In the genomic region with DNA sequence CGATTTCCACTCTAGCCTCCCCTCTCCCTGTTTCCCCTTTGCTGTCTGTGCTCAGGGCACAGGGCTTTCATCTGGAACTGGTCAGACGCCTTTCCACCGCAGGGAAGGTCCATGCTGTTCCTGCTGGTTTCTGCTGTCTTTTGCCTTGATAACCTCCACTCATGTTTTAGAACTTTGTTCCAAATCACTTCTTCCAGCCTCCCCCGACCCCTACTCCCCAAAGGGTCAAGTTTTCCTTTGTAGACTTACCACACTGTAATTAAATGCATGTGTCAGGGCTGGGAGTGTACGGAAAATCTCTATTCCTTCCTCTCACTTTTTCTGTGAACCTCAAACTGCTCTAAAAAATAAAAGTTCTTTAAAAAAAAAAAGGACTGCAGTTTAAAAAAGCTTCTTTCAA, we compare ENCODE assay signal across 16 cellular contexts. TPM values are rescaled to one million over a fixed set of nuclear protein-coding genes. Genes with fewer than 3 reads are reported as not detected.
DNase-seq lines count a peak whose midpoint lies in the region; ATAC-seq and TF ChIP-seq lines count a peak whose summit lies in the region.
"Had no signal": no experiment of that assay in that cellular context is flagged by ENCODE, and none has a peak within 500 bp of the region (broad histone marks: within the 10 kb centered on the region; RNA-seq: fewer than 3 reads in every experiment).

No MANE protein-coding gene starts in this region.

- no peaks in the 10 kb centered on the region for H3K27me3 Mint-ChIP-seq in activated T-cell treated with anti-CD3 and anti-CD28 coated beads, Interleukin-2, amount 50 U/mL, for 24 hours

- intact Hi-C loops in mucosa of descending colon (cut with DNase I, micrococcal nuclease), result no loop called here

- no peak for DNase-seq in activated T-cell treated with anti-CD3 and anti-CD28 coated beads, Interleukin-2, amount 50 U/mL, for 24 hours
- DNase-seq in activated T-cell treated with anti-CD3 and anti-CD28 coated beads for 4 hours (no peak), astrocyte of the spinal cord (ENCODE audit: low read depth, low spot score) (peak; percentile 37), left kidney (ENCODE audit: low read depth, low spot score) (peak; percentile 58), DMS153 (lab: John Stamatoyannopoulos, UW) (no peak), mucosa of descending colon (no peak), NCI-H1105 (lab: John Stamatoyannopoulos, UW) (no peak)
- DNase-seq in stimulated activated effector memory CD8-positive, alpha-beta T cell treated with anti-CD3 and anti-CD28 coated beads, Interleukin-12 subunit alpha, Interleukin-12 subunit beta, amount 100 ng/mL, for 72 hours (ENCODE audit: low spot score in 2 of 2), result no peak
- DNase-seq: C1 segment of cervical spinal cord, DMS 273 treated with DMSO at 0.1 percent for 48 hours, MM.1S, NCI-H1092 treated with DMSO at 0.1 percent for 48 hours, NCI-H1694, NCI-H510A treated with DMSO at 0.1 percent for 48 hours had no signal

- no peak for ATAC-seq in stimulated activated effector memory CD8-positive, alpha-beta T cell treated with anti-CD3 and anti-CD28 coated beads, Interleukin-12 subunit alpha, Interleukin-12 subunit beta, amount 100 ng/mL, for 72 hours
- no peak for ATAC-seq in mucosa of descending colon
- ATAC-seq: Panc1, Right ventricle myocardium inferior had no signal

- H3K4me3 ChIP-seq in astrocyte of the spinal cord (ENCODE audit: low read depth, low read length) (no peak overlapping the region), mucosa of descending colon (no peak overlapping the region)

- no peaks in the 10 kb centered on the region for H3K9me3 ChIP-seq in mucosa of descending colon

- peak overlapping the region; percentile 53 for H3K27ac Mint-ChIP-seq in activated T-cell treated with anti-CD3 and anti-CD28 coated beads, Interleukin-2, amount 50 U/mL, for 24 hours
- peak overlapping the region; percentile 68 for H3K27ac Mint-ChIP-seq in stimulated activated effector memory CD8-positive, alpha-beta T cell treated with anti-CD3 and anti-CD28 coated beads, Interleukin-12 subunit alpha, Interleukin-12 subunit beta, amount 100 ng/mL, for 72 hours

- peaks cover 5% of the 10 kb centered on the region for H3K4me1 Mint-ChIP-seq in activated T-cell treated with anti-CD3 and anti-CD28 coated beads, Interleukin-2, amount 50 U/mL, for 24 hours (ENCODE audit: low read depth)
- no peaks in the 10 kb centered on the region for H3K4me1 Mint-ChIP-seq in stimulated activated effector memory CD8-positive, alpha-beta T cell treated with anti-CD3 and anti-CD28 coated beads, Interleukin-12 subunit alpha, Interleukin-12 subunit beta, amount 100 ng/mL, for 72 hours

- no peaks in the 10 kb centered on the region for H3K36me3 ChIP-seq in mucosa of descending colon (ENCODE audit: low read depth)

- no peak overlapping the region for H3K4me3 Mint-ChIP-seq in activated T-cell treated with anti-CD3 and anti-CD28 coated beads, Interleukin-2, amount 50 U/mL, for 24 hours
- no peak overlapping the region for H3K4me3 Mint-ChIP-seq in stimulated activated effector memory CD8-positive, alpha-beta T cell treated with anti-CD3 and anti-CD28 coated beads, Interleukin-12 subunit alpha, Interleukin-12 subunit beta, amount 100 ng/mL, for 72 hours

- H3K9me3 Mint-ChIP-seq in activated T-cell treated with anti-CD3 and anti-CD28 coated beads, Interleukin-2, amount 50 U/mL, for 24 hours, result no peaks in the 10 kb centered on the region
- no peaks in the 10 kb centered on the region for H3K9me3 Mint-ChIP-seq in stimulated activated effector memory CD8-positive, alpha-beta T cell treated with anti-CD3 and anti-CD28 coated beads, Interleukin-12 subunit alpha, Interleukin-12 subunit beta, amount 100 ng/mL, for 72 hours

- in situ Hi-C loops in astrocyte of the spinal cord (cut with HindIII; ENCODE audit: low sequenced_read_pairs), result no loop called here

- H3K4me1 ChIP-seq in mucosa of descending colon (ENCODE audit: low read depth), result no peaks in the 10 kb centered on the region

- TF ChIP-seq CTCF in astrocyte of the spinal cord (IDR thresholded peaks at IDR 0.05; ENCODE audit: low read depth, low read length), result no peak
- TF ChIP-seq CTCF in mucosa of descending colon (IDR thresholded peaks at IDR 0.05), result no peak

- H3K36me3 Mint-ChIP-seq in activated T-cell treated with anti-CD3 and anti-CD28 coated beads, Interleukin-2, amount 50 U/mL, for 24 hours (ENCODE audit: low read depth), result peaks cover 43% of the 10 kb centered on the region
- peaks cover 13% of the 10 kb centered on the region for H3K36me3 Mint-ChIP-seq in stimulated activated effector memory CD8-positive, alpha-beta T cell treated with anti-CD3 and anti-CD28 coated beads, Interleukin-12 subunit alpha, Interleukin-12 subunit beta, amount 100 ng/mL, for 72 hours

RNA-seq across cellular contexts. Expression of gene ANAPC4, which starts 31.2 kb away (rescaled TPM):
- 10 to 100 TPM; 29.6 to 32.9 (median 32.4) TPM for total RNA-seq in mucosa of descending colon

RNA-seq across cellular contexts. Expression of gene ZCCHC4, which starts 33.3 kb away (rescaled TPM):
- total RNA-seq in mucosa of descending colon, result 10 to 100 TPM in 1 of 3 donors, 1 to 10 TPM in 2; 6.0 to 12.6 (median 9.2) TPM

Comparison
In these comparisons a context has a peak if more than half of its experiments do, and no peak if none do; other contexts are left out.
1. DNase-seq: peak in astrocyte of the spinal cord (single experiment) and left kidney (single experiment); none in activated T-cell treated with anti-CD3 and anti-CD28 coated beads, Interleukin-2, amount 50 U/mL, for 24 hours (single experiment), activated T-cell treated with anti-CD3 and anti-CD28 coated beads for 4 hours (single experiment), stimulated activated effector memory CD8-positive, alpha-beta T cell treated with anti-CD3 and anti-CD28 coated beads, Interleukin-12 subunit alpha, Interleukin-12 subunit beta, amount 100 ng/mL, for 72 hours (0 of 2), DMS153 (single experiment), mucosa of descending colon (0 of 3) and NCI-H1105 (single experiment).